8 cellular contexts compared by ENCODE assay signal in genomic region chr2:9630750-9631483, GRCh38. TPM values are rescaled to one million over a fixed set of nuclear protein-coding genes. Genes with fewer than 3 reads are reported as not detected.
DNase-seq lines count a peak whose midpoint lies in the region; ATAC-seq and TF ChIP-seq lines count a peak whose summit lies in the region.

Gene YWHAQ, minus strand, starts transcription at chr2:9630997. Its CDS starts 545 bp downstream, at chr2:9630452.

- H3K27me3 Mint-ChIP-seq in activated naive CD4-positive, alpha-beta T cell treated with anti-CD3 and anti-CD28 coated beads, Interleukin-2, amount 50 U/mL, for 24 hours: no peaks in the 10 kb centered on the region

- no peak for TF ChIP-seq CTCF in GM06990 (IDR thresholded peaks at IDR 0.05; ENCODE audit: insufficient read depth, low read length, poor library complexity, severe bottlenecking)
- no peak for TF ChIP-seq CTCF in suprapubic skin (IDR thresholded peaks at IDR 0.05)

- peak within 1 kb of the TSS; percentile 96 for H3K27ac Mint-ChIP-seq in activated naive CD4-positive, alpha-beta T cell treated with anti-CD3 and anti-CD28 coated beads, Interleukin-2, amount 50 U/mL, for 24 hours

- H3K4me3 ChIP-seq in GM06990 (replicated peaks; ENCODE audit: low read depth, low read length) (peak within 1 kb of the TSS; percentile 81), suprapubic skin (peak within 1 kb of the TSS; percentile 80)

- no peaks in the 10 kb centered on the region for H3K9me3 ChIP-seq in suprapubic skin

- under 1% methylated on average over 57 of the region's 81 CpGs for WGBS in suprapubic skin

- ATAC-seq in HG02588 (IDR thresholded peaks at IDR 0.05; ENCODE audit: unreplicated experiment) (peak; percentile 93), SK-N-SH treated with all-trans-retinoic acid at 6 μM for 48 hours (peak; percentile 93)

- TF ChIP-seq EP300 in suprapubic skin (IDR thresholded peaks at IDR 0.05): no peak

- H3K27me3 ChIP-seq in GM06990 (replicated peaks; ENCODE audit: control insufficient read depth, insufficient read depth, low read length) (no peaks in the 10 kb centered on the region), suprapubic skin (no peaks in the 10 kb centered on the region)

- peaks cover 47% of the 10 kb centered on the region for H3K4me1 ChIP-seq in suprapubic skin

- peaks cover 14% of the 10 kb centered on the region for H3K36me3 Mint-ChIP-seq in activated naive CD4-positive, alpha-beta T cell treated with anti-CD3 and anti-CD28 coated beads, Interleukin-2, amount 50 U/mL, for 24 hours

- H3K9me3 Mint-ChIP-seq in activated naive CD4-positive, alpha-beta T cell treated with anti-CD3 and anti-CD28 coated beads, Interleukin-2, amount 50 U/mL, for 24 hours: no peaks in the 10 kb centered on the region

- peak within 1 kb of the TSS; percentile 98 for H3K4me3 Mint-ChIP-seq in activated naive CD4-positive, alpha-beta T cell treated with anti-CD3 and anti-CD28 coated beads, Interleukin-2, amount 50 U/mL, for 24 hours

- peak; percentile 86 to 92 for TF ChIP-seq POLR2A in suprapubic skin (IDR thresholded peaks at IDR 0.05)

- H3K4me1 Mint-ChIP-seq in activated naive CD4-positive, alpha-beta T cell treated with anti-CD3 and anti-CD28 coated beads, Interleukin-2, amount 50 U/mL, for 24 hours: peaks cover 46% of the 10 kb centered on the region

- peak within 1 kb of the TSS; percentile 99 for H3K27ac ChIP-seq in suprapubic skin

- H3K36me3 ChIP-seq in GM06990 (ENCODE audit: control insufficient read depth, insufficient read depth, low read length): no peaks in the 10 kb centered on the region
- H3K36me3 ChIP-seq in suprapubic skin: no peaks in the 10 kb centered on the region

- peak; percentile 100 for DNase-seq in GM06990 (ENCODE audit: extremely low read depth, insufficient read length)
- peak; percentile 96 for DNase-seq in NCI-H1092 (lab: John Stamatoyannopoulos, UW)
- DNase-seq in globus pallidus (ENCODE audit: low spot score): peak; percentile 99
- peak; percentile 61 to 99 (median 98) for DNase-seq in nucleus accumbens (lab: John Stamatoyannopoulos, UW)
- DNase-seq in suprapubic skin (ENCODE audit: low spot score in 2 of 2): peak; percentile 99

TF ChIP-seq in SK-N-SH treated with all-trans-retinoic acid at 6 μM for 48 hours, 23 proteins besides CTCF, POLR2A, EP300 and RAD21:
- TF ChIP-seq ZFP3 (CRISPR knock-in tag; IDR thresholded peaks at IDR 0.05) (peak; percentile 92), ZNF70 (CRISPR knock-in tag; IDR thresholded peaks at IDR 0.05) (no peak), CREB5 (CRISPR knock-in tag; IDR thresholded peaks at IDR 0.05; ENCODE audit: low read depth) (no peak)

RNA-seq across cellular contexts. Expression of gene YWHAQ, which starts in this region (rescaled TPM):
- 100 to 1,000 TPM in 3 of 4 donors, 10 to 100 TPM in 1; 84.6 to 172 (median 165) TPM for total RNA-seq in suprapubic skin

Comparison
In these comparisons a context has a peak if more than half of its experiments do, and no peak if none do; other contexts are left out.
1. Peak in every context shown above with its lines: DNase-seq, ATAC-seq, H3K4me3 ChIP-seq and H3K27ac ChIP-seq.